In the genomic region with DNA sequence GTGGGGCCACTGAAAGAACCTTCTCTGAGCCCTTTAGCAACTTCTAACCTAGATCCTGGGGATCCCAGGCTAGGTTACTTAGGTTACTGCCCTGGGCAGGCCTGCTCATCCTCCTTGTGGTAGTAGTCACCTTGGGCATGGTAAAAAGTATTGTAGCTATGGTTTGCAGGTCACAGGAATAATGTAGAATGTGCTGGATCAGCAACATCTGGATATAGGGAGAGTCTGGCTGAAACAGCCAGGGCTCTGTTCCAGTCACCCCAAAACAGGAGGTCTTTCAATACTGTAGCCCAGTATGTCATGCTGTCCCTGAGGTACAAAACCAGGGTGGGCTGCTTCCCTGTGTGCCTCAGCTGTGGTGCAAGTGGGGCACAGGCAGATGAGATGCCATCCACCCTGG, we compare ENCODE assay signal across 34 cellular contexts. TPM values are rescaled to one million over a fixed set of nuclear protein-coding genes. Genes with fewer than 3 reads are reported as not detected.
"Had no signal": no experiment of that assay in that cellular context is flagged by ENCODE, and none has a peak within 500 bp of the region (broad histone marks: within the 10 kb centered on the region; RNA-seq: fewer than 3 reads in every experiment).

No MANE protein-coding gene starts in this region.

- H3K27me3 Mint-ChIP-seq: activated CD4-positive, alpha-beta memory T cell treated with anti-CD3 and anti-CD28 coated beads, Interleukin-2, amount 10 ng/mL, durations not matched to agents 7 days and 5 days; activated CD4-positive, alpha-beta T cell treated with anti-CD3 and anti-CD28 coated beads, Interleukin-2, amount 10 ng/mL, durations not matched to agents 7 days and 5 days; activated naive CD4-positive, alpha-beta T cell treated with anti-CD3 and anti-CD28 coated beads, Interleukin-2, amount 10 ng/mL, durations not matched to agents 7 days and 5 days; dendritic cell treated with granulocyte-macrophage colony-stimulating factor and Interleukin-4, amounts not matched to agents 40 ng/mL and 50 ng/mL, for 4 days had no signal

- H3K27me3 ChIP-seq: ascending aorta, breast epithelium, cardiac muscle cell, colonic mucosa, foreskin keratinocyte, gastrocnemius medialis, heart left ventricle had no signal

- H3K4me1 ChIP-seq: ascending aorta, colonic mucosa, foreskin keratinocyte, gastrocnemius medialis, heart left ventricle had no signal

- H3K36me3 ChIP-seq: ascending aorta, breast epithelium, cardiac muscle cell, colonic mucosa, gastrocnemius medialis, heart left ventricle had no signal

- ATAC-seq: activated naive CD4-positive, alpha-beta T cell treated with anti-CD3 and anti-CD28 coated beads, Interleukin-2, amount 50 U/mL, for 72 hours; activated T-cell treated with anti-CD3 and anti-CD28 coated beads, Interleukin-2, amount 50 U/mL, for 72 hours; esophagus mucosa; foreskin keratinocyte; gastrocnemius medialis; heart left ventricle; WTC11 had no signal

- H3K4me1 Mint-ChIP-seq: activated CD4-positive, alpha-beta memory T cell treated with anti-CD3 and anti-CD28 coated beads, Interleukin-2, amount 10 ng/mL, durations not matched to agents 7 days and 5 days; activated CD4-positive, alpha-beta T cell treated with anti-CD3 and anti-CD28 coated beads, Interleukin-2, amount 10 ng/mL, durations not matched to agents 7 days and 5 days; activated naive CD4-positive, alpha-beta T cell treated with anti-CD3 and anti-CD28 coated beads, Interleukin-2, amount 10 ng/mL, durations not matched to agents 7 days and 5 days; activated naive CD8-positive, alpha-beta T cell treated with anti-CD3 and anti-CD28 coated beads, Interleukin-2, amount 10 ng/mL, durations not matched to agents 7 days and 5 days; brain; WTC11 had no signal

- H3K9me3 ChIP-seq: ascending aorta, breast epithelium, colonic mucosa, gastrocnemius medialis, heart left ventricle had no signal

- H3K27ac Mint-ChIP-seq: activated CD4-positive, alpha-beta memory T cell treated with anti-CD3 and anti-CD28 coated beads, Interleukin-2, amount 10 ng/mL, durations not matched to agents 7 days and 5 days; activated CD4-positive, alpha-beta T cell treated with anti-CD3 and anti-CD28 coated beads, Interleukin-2, amount 10 ng/mL, durations not matched to agents 7 days and 5 days; activated naive CD4-positive, alpha-beta T cell treated with anti-CD3 and anti-CD28 coated beads, Interleukin-2, amount 10 ng/mL, durations not matched to agents 7 days and 5 days; activated naive CD4-positive, alpha-beta T cell treated with anti-CD3 and anti-CD28 coated beads, Interleukin-2, amount 50 U/mL, for 72 hours; activated naive CD8-positive, alpha-beta T cell treated with anti-CD3 and anti-CD28 coated beads, Interleukin-2, amount 10 ng/mL, durations not matched to agents 7 days and 5 days; activated T-cell treated with anti-CD3 and anti-CD28 coated beads, Interleukin-2, amount 50 U/mL, for 24 hours; activated T-cell treated with anti-CD3 and anti-CD28 coated beads, Interleukin-2, amount 50 U/mL, for 72 hours; brain; dendritic cell treated with granulocyte-macrophage colony-stimulating factor and Interleukin-4, amounts not matched to agents 40 ng/mL and 50 ng/mL, for 4 days; endodermal cell; WTC11 had no signal

- H3K4me3 Mint-ChIP-seq: activated CD4-positive, alpha-beta memory T cell treated with anti-CD3 and anti-CD28 coated beads, Interleukin-2, amount 10 ng/mL, durations not matched to agents 7 days and 5 days; activated CD4-positive, alpha-beta T cell treated with anti-CD3 and anti-CD28 coated beads, Interleukin-2, amount 10 ng/mL, durations not matched to agents 7 days and 5 days; activated naive CD4-positive, alpha-beta T cell treated with anti-CD3 and anti-CD28 coated beads, Interleukin-2, amount 10 ng/mL, durations not matched to agents 7 days and 5 days; activated naive CD8-positive, alpha-beta T cell treated with anti-CD3 and anti-CD28 coated beads, Interleukin-2, amount 10 ng/mL, durations not matched to agents 7 days and 5 days; activated T-cell treated with anti-CD3 and anti-CD28 coated beads, Interleukin-2, amount 50 U/mL, for 24 hours; activated T-cell treated with anti-CD3 and anti-CD28 coated beads, Interleukin-2, amount 50 U/mL, for 72 hours; brain; dendritic cell treated with granulocyte-macrophage colony-stimulating factor and Interleukin-4, amounts not matched to agents 40 ng/mL and 50 ng/mL, for 4 days; endodermal cell; WTC11 had no signal

- H3K36me3 Mint-ChIP-seq: activated naive CD4-positive, alpha-beta T cell treated with anti-CD3 and anti-CD28 coated beads, Interleukin-2, amount 10 ng/mL, durations not matched to agents 7 days and 5 days; activated naive CD8-positive, alpha-beta T cell treated with anti-CD3 and anti-CD28 coated beads, Interleukin-2, amount 10 ng/mL, durations not matched to agents 7 days and 5 days; brain; WTC11 had no signal

- H3K9me3 Mint-ChIP-seq: activated CD4-positive, alpha-beta memory T cell treated with anti-CD3 and anti-CD28 coated beads, Interleukin-2, amount 10 ng/mL, durations not matched to agents 7 days and 5 days; activated CD4-positive, alpha-beta T cell treated with anti-CD3 and anti-CD28 coated beads, Interleukin-2, amount 10 ng/mL, durations not matched to agents 7 days and 5 days; activated naive CD4-positive, alpha-beta T cell treated with anti-CD3 and anti-CD28 coated beads, Interleukin-2, amount 10 ng/mL, durations not matched to agents 7 days and 5 days; activated naive CD4-positive, alpha-beta T cell treated with anti-CD3 and anti-CD28 coated beads, Interleukin-2, amount 50 U/mL, for 72 hours; activated naive CD8-positive, alpha-beta T cell treated with anti-CD3 and anti-CD28 coated beads, Interleukin-2, amount 10 ng/mL, durations not matched to agents 7 days and 5 days; activated T-cell treated with anti-CD3 and anti-CD28 coated beads, Interleukin-2, amount 50 U/mL, for 24 hours; brain; dendritic cell treated with granulocyte-macrophage colony-stimulating factor and Interleukin-4, amounts not matched to agents 40 ng/mL and 50 ng/mL, for 4 days; endodermal cell had no signal

- DNase-seq: activated CD4-positive, alpha-beta memory T cell treated with anti-CD3 and anti-CD28 coated beads, Interleukin-2, amount 10 ng/mL, durations not matched to agents 7 days and 5 days; activated CD4-positive, alpha-beta T cell treated with anti-CD3 and anti-CD28 coated beads for 1 hour; activated CD4-positive, alpha-beta T cell treated with anti-CD3 and anti-CD28 coated beads for 4 hours; activated CD4-positive, alpha-beta T cell treated with anti-CD3 and anti-CD28 coated beads, Interleukin-2, amount 10 ng/mL, durations not matched to agents 7 days and 5 days; activated CD4-positive, alpha-beta T cell treated with anti-CD3 and anti-CD28 coated beads, Interleukin-2, amount 50 U/mL, for 4 hours; activated CD8-positive, alpha-beta memory T cell treated with anti-CD3 and anti-CD28 coated beads, Interleukin-2, amount 50 U/mL, for 48 hours; activated gamma-delta T cell; activated naive CD4-positive, alpha-beta T cell; activated naive CD4-positive, alpha-beta T cell treated with anti-CD3 and anti-CD28 coated beads, Interleukin-2, amount 10 ng/mL, durations not matched to agents 7 days and 5 days; activated naive CD8-positive, alpha-beta T cell treated with anti-CD3 and anti-CD28 coated beads, Interleukin-2, amount 10 ng/mL, durations not matched to agents 7 days and 5 days; activated T-cell treated with anti-CD3 and anti-CD28 coated beads for 4 hours; activated T-cell treated with anti-CD3 and anti-CD28 coated beads, Interleukin-2, amount 50 U/mL, for 24 hours; activated T-cell treated with anti-CD3 and anti-CD28 coated beads, Interleukin-2, amount 50 U/mL, for 72 hours; central memory CD4-positive, alpha-beta T cell; cerebellar nuclear complex; colonic mucosa; dorsolateral prefrontal cortex; effector memory CD4-positive, alpha-beta T cell; endodermal cell; foreskin keratinocyte; gastrocnemius medialis; glutamatergic neuron; heart left ventricle; T-helper 2 cell had no signal

- H3K27ac ChIP-seq: ascending aorta, breast epithelium, cardiac muscle cell, colonic mucosa, dorsolateral prefrontal cortex, foreskin keratinocyte, gastrocnemius medialis, heart left ventricle had no signal

- H3K4me3 ChIP-seq: ascending aorta, breast epithelium, cardiac muscle cell, colonic mucosa, dorsolateral prefrontal cortex, gastrocnemius medialis, heart left ventricle had no signal

RNA-seq across cellular contexts. Expression of a gene that starts 33.6 kb away (rescaled TPM):
- total RNA-seq: activated CD4-positive, alpha-beta T cell treated with anti-CD3 and anti-CD28 coated beads, Interleukin-2, amount 10 ng/mL, durations not matched to agents 7 days and 5 days; activated naive CD8-positive, alpha-beta T cell treated with anti-CD3 and anti-CD28 coated beads, Interleukin-2, amount 10 ng/mL, durations not matched to agents 7 days and 5 days; activated T-cell treated with anti-CD3 and anti-CD28 coated beads, Interleukin-2, amount 50 U/mL, for 72 hours; ascending aorta; breast epithelium; colonic mucosa; epithelial cell of proximal tubule; esophagus mucosa; gastrocnemius medialis had no signal

RNA-seq across cellular contexts. Expression of a gene that starts 41.9 kb away (rescaled TPM):
- total RNA-seq: activated CD4-positive, alpha-beta memory T cell treated with anti-CD3 and anti-CD28 coated beads, Interleukin-2, amount 10 ng/mL, durations not matched to agents 7 days and 5 days; activated CD4-positive, alpha-beta T cell treated with anti-CD3 and anti-CD28 coated beads, Interleukin-2, amount 10 ng/mL, durations not matched to agents 7 days and 5 days; activated naive CD4-positive, alpha-beta T cell treated with anti-CD3 and anti-CD28 coated beads, Interleukin-2, amount 50 U/mL, for 72 hours; activated naive CD8-positive, alpha-beta T cell treated with anti-CD3 and anti-CD28 coated beads, Interleukin-2, amount 10 ng/mL, durations not matched to agents 7 days and 5 days; activated T-cell treated with anti-CD3 and anti-CD28 coated beads, Interleukin-2, amount 50 U/mL, for 72 hours; ascending aorta; breast epithelium; colonic mucosa; esophagus mucosa; foreskin keratinocyte; heart left ventricle; T-helper 1 cell treated with Interleukin-12 subunit alpha and Interleukin-12 subunit beta and Interleukin-4 antibody, amounts not matched to agents 30 ng/mL and 1 ng/mL, for 36 hours had no signal
